ENCODE assay signal across 22 cellular contexts in the genomic region with DNA sequence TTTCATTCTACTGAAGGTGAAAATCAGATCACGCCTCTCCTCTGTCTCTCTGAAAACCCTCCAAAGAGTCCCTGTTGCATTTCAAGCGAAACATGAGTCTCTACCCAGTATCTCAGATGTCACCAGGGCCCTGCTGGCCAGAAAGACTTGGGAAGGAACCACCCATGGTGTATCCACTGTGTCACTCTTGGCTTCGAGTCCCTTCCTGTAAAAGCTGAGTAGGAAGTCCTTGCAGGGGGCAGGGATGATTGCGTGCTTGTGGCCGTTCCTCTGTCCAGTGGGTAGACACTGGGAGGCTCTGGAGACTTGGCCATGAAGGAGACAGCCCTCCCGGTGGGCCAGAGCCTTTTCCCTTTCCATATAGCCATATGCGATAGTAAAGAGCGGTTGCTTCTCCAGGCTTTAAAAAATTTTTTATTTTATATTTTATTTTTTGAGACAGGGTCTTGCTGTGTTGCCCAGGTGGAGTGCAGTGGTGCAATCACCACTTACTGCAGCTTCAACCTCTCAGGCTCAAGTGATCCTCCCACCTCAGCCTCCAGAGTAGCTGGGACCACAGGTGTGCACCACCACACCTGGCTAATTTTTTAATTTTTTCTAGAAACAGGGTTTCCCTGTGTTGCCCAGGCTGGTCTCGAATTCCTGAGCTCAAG. TPM values are rescaled to one million over a fixed set of nuclear protein-coding genes. Genes with fewer than 3 reads are reported as not detected.
DNase-seq lines count a peak whose midpoint lies in the region; ATAC-seq, FAIRE-seq and TF ChIP-seq lines count a peak whose summit lies in the region.
"Had no signal": no experiment of that assay in that cellular context is flagged by ENCODE, and none has a peak within 500 bp of the region (broad histone marks: within the 10 kb centered on the region; RNA-seq: fewer than 3 reads in every experiment).

No MANE protein-coding gene starts in this region.

- no peaks in the 10 kb centered on the region for H4K20me1 ChIP-seq in GM12878 (ENCODE audit: control insufficient read depth, insufficient read depth)

- FAIRE-seq in GM12878 (lab: Jason Lieb, UNC), result no peak

- POLR2A ChIA-PET in activated CD4-positive, alpha-beta T cell treated with anti-CD3 and anti-CD28 coated beads for 36 hours (lab: Charles Lee), result interaction anchor here (0.6 kb wide), 1 partner anchor 13 kb away, joined by 3 read pairs; no protein-coding TSS in a partner anchor
- POLR2A ChIA-PET in GM12878 (lab: Charles Lee), result interaction anchor here (0.8 to 2.3 kb wide), 7 partner anchors 13 to 101 kb away, joined by 3 to 14 read pairs (median 4); no protein-coding TSS in a partner anchor

- H3K4ac ChIP-seq in trophoblast cell (ENCODE audit: low read depth, low read length), result no peak overlapping the region

- TF ChIP-seq CTCF in GM12878 (IDR thresholded peaks at IDR 0.05 in 2 of 3, conservative IDR thresholded peaks at IDR 0.05 in 1 of 3; ENCODE audit: control insufficient read depth in 2 of 3, extremely low read depth in 1 of 3, insufficient read depth in 1 of 3, low read depth in 3 of 3, low read length in 3 of 3), result no peak

- no TSS peak for BruUV-seq in GM12878 (replicated peaks; lab: Mats Ljungman, UMichigan)

- peaks cover 51% of the 10 kb centered on the region for H3K4me1 Mint-ChIP-seq in activated CD4-positive, alpha-beta T cell treated with anti-CD3 and anti-CD28 coated beads for 36 hours
- peaks cover 42 to 51% (median 51%) of the 10 kb centered on the region in 3 donors for H3K4me1 Mint-ChIP-seq in IgD-negative memory B cell

- H3K9ac ChIP-seq in GM12878 (ENCODE audit: control insufficient read depth, insufficient read depth, low read length) (peak overlapping the region; percentile 49; the same call in 1 of the 2 replicates), trophoblast cell (ENCODE audit: low read length) (no peak overlapping the region)
- H3K9ac ChIP-seq: SK-N-SH had no signal

- H2BK5ac ChIP-seq in trophoblast cell (ENCODE audit: low read depth, low read length, poor library complexity), result no peak overlapping the region

- no peak for DNase-seq in activated CD4-positive, alpha-beta T cell treated with anti-CD3 and anti-CD28 coated beads for 36 hours
- no peak for DNase-seq in activated CD4-positive, alpha-beta T cell treated with anti-CD3 and anti-CD28 coated beads, Interleukin-2, amount 50 U/mL, for 48 hours
- DNase-seq in GM12878 (ENCODE audit: low read depth, low spot score), result no peak
- DNase-seq in trophoblast cell, result no peak
- DNase-seq in NCI-H1092 treated with DMSO at 0.1 percent for 48 hours (lab: John Stamatoyannopoulos, UW), result no peak
- DNase-seq: 8988T; CD8-positive, alpha-beta T cell; effector memory CD8-positive, alpha-beta T cell; H7; left colon; naive thymus-derived CD4-positive, alpha-beta T cell; NCI-H2029; NCI-H524 treated with DMSO at 0.1 percent for 48 hours; PC-3; SK-N-SH; testis had no signal

- H3K9me3 Mint-ChIP-seq in activated CD4-positive, alpha-beta T cell treated with anti-CD3 and anti-CD28 coated beads for 36 hours (ENCODE audit: low read depth), result no peaks in the 10 kb centered on the region
- peaks cover 0 to 1% (median 0%) of the 10 kb centered on the region in 3 donors for H3K9me3 Mint-ChIP-seq in IgD-negative memory B cell
- H3K9me3 Mint-ChIP-seq: activated naive CD4-positive, alpha-beta T cell treated with anti-CD3 and anti-CD28 coated beads, Interleukin-2, amount 50 U/mL, for 24 hours; CD8-positive, alpha-beta T cell had no signal

- no peak overlapping the region; the same call in 1 of the 2 replicates for H3K4me3 ChIP-seq in GM12878
- H3K4me3 ChIP-seq in trophoblast cell (ENCODE audit: low read depth, low read length), result no peak overlapping the region
- H3K4me3 ChIP-seq: cardiac muscle cell, testis had no signal

- SMC1A ChIA-PET in GM12878 (lab: Charles Lee; ENCODE audit: uncharacterized antibody, unreplicated experiment), result interaction anchor here (0.7 to 3.8 kb wide), 8 partner anchors 13 to 71 kb away, joined by 3 to 34 read pairs (median 6); a partner anchor contains a TSS

- H4K91ac ChIP-seq in trophoblast cell (ENCODE audit: low read depth, low read length), result no peak overlapping the region

- H3K27ac ChIP-seq in GM12878 (ENCODE audit: control insufficient read depth, insufficient read depth) (peak overlapping the region; percentile 89), trophoblast cell (ENCODE audit: low read depth, low read length) (no peak overlapping the region)
- H3K27ac ChIP-seq: cardiac muscle cell, testis had no signal

- H3K79me2 ChIP-seq in GM12878 (ENCODE audit: control insufficient read depth, insufficient read depth, low read length) (no peaks in the 10 kb centered on the region; the same call in 1 of the 2 replicates), trophoblast cell (ENCODE audit: control insufficient read depth, insufficient read depth, low read length, poor library complexity) (no peaks in the 10 kb centered on the region)

- H3K4me1 ChIP-seq in GM12878 (ENCODE audit: control insufficient read depth, insufficient read depth, low read length) (peaks cover 48% of the 10 kb centered on the region), trophoblast cell (ENCODE audit: control insufficient read depth in 1 of 2, insufficient read depth in 2 of 2, low read length in 2 of 2) (peaks cover 16 to 28% of the 10 kb centered on the region in 2 experiments)

- no peak overlapping the region for H3K23ac ChIP-seq in trophoblast cell (ENCODE audit: low read length)

- H3K36me3 ChIP-seq in GM12878 (ENCODE audit: control insufficient read depth in 2 of 2, insufficient read depth in 2 of 2, low read length in 1 of 2) (no peaks in the 10 kb centered on the region), trophoblast cell (ENCODE audit: control insufficient read depth in 1 of 2, insufficient read depth in 2 of 2, low read length in 2 of 2) (no peaks in the 10 kb centered on the region)
- H3K36me3 ChIP-seq: cardiac muscle cell had no signal

- peak overlapping the region; percentile 77 for H2BK12ac ChIP-seq in trophoblast cell (ENCODE audit: low read length)

- H3K4me2 ChIP-seq in GM12878 (ENCODE audit: control insufficient read depth, insufficient read depth) (peak overlapping the region; percentile 94), trophoblast cell (ENCODE audit: low read length) (no peak overlapping the region)
- H3K4me2 ChIP-seq: SK-N-SH had no signal

- RAD21 ChIA-PET in GM12878 (lab: Charles Lee; ENCODE audit: unreplicated experiment), result interaction anchor here (0.7 to 7.0 kb wide), 8 partner anchors 15 to 361 kb away, joined by 3 to 89 read pairs (median 6); a partner anchor contains a TSS

- H3K18ac ChIP-seq in trophoblast cell (ENCODE audit: low read length), result no peak overlapping the region

- ATAC-seq in activated CD4-positive, alpha-beta T cell treated with anti-CD3 and anti-CD28 coated beads for 36 hours, result peak; percentile 17
- ATAC-seq in GM12878, result peak; percentile 1; the same call in 2 of the 3 replicates
- ATAC-seq in GM21737 (IDR thresholded peaks at IDR 0.05; ENCODE audit: unreplicated experiment), result no peak
- ATAC-seq in HG03175 (IDR thresholded peaks at IDR 0.05; ENCODE audit: unreplicated experiment), result no peak
- ATAC-seq: CD8-positive, alpha-beta T cell; effector memory CD8-positive, alpha-beta T cell; left colon; PC-3 had no signal

- CTCF ChIA-PET in activated CD4-positive, alpha-beta T cell treated with anti-CD3 and anti-CD28 coated beads for 36 hours (lab: Charles Lee), result interaction anchor here (1.1 kb wide), 1 partner anchor 34 kb away, joined by 3 read pairs; no protein-coding TSS in a partner anchor
- CTCF ChIA-PET in GM12878 (lab: Yijun Ruan, JAX), result interaction anchor here (0.7 to 5.4 kb wide), 6 partner anchors 15 to 79 kb away, joined by 3 to 40 read pairs (median 4); no protein-coding TSS in a partner anchor

- no peak overlapping the region for H2BK120ac ChIP-seq in trophoblast cell (ENCODE audit: insufficient read depth, low read length, poor library complexity)

- H2AFZ ChIP-seq in GM12878 (ENCODE audit: control insufficient read depth, low read depth, low read length) (peak overlapping the region; percentile 54), trophoblast cell (ENCODE audit: insufficient read depth, low read length, poor library complexity) (no peak overlapping the region)

- in situ Hi-C loops in GM12878 (cut with MboI), result no loop called here

- H3K4me3 Mint-ChIP-seq in activated CD4-positive, alpha-beta T cell treated with anti-CD3 and anti-CD28 coated beads for 36 hours, result no peak overlapping the region
- peak overlapping the region in 3 of 4 donors; percentile 25 to 71 (median 45) for H3K4me3 Mint-ChIP-seq in IgD-negative memory B cell
- H3K4me3 Mint-ChIP-seq: CD8-positive, alpha-beta T cell had no signal

- TF ChIP-seq RAD21 in GM12878 (IDR thresholded peaks at IDR 0.05; ENCODE audit: insufficient read depth, low read depth, low read length), result no peak

- H3K14ac ChIP-seq in trophoblast cell (ENCODE audit: low read length), result no peak overlapping the region

- H3K27me3 ChIP-seq in GM12878 (replicated peaks in 1 of 2; ENCODE audit: control insufficient read depth in 2 of 2, insufficient read depth in 2 of 2, low read length in 1 of 2) (no peaks in the 10 kb centered on the region), trophoblast cell (ENCODE audit: insufficient read depth, low read length) (no peaks in the 10 kb centered on the region)
- H3K27me3 ChIP-seq: cardiac muscle cell, testis had no signal

- H3K36me3 Mint-ChIP-seq in activated CD4-positive, alpha-beta T cell treated with anti-CD3 and anti-CD28 coated beads for 36 hours (ENCODE audit: low read depth), result no peaks in the 10 kb centered on the region
- H3K36me3 Mint-ChIP-seq in IgD-negative memory B cell, result peaks cover 4% of the 10 kb centered on the region
- H3K36me3 Mint-ChIP-seq: activated naive CD4-positive, alpha-beta T cell treated with anti-CD3 and anti-CD28 coated beads, Interleukin-2, amount 50 U/mL, for 24 hours; CD8-positive, alpha-beta T cell had no signal

- TF ChIP-seq EP300 in GM12878 (IDR thresholded peaks at IDR 0.05; ENCODE audit: borderline replicate concordance in 1 of 2, control insufficient read depth in 1 of 2, low read depth in 2 of 2, low read length in 2 of 2), result no peak

- H4K8ac ChIP-seq in trophoblast cell (ENCODE audit: low read depth, low read length), result no peak overlapping the region

- intact Hi-C loops in activated CD4-positive, alpha-beta T cell treated with anti-CD3 and anti-CD28 coated beads for 36 hours (cut with DNase I, micrococcal nuclease), result loop anchor here in 1 of 2 experiments (2.0 kb wide), 1 partner anchor 13 kb away; no protein-coding TSS in a partner anchor
- intact Hi-C loops in GM12878 (cut with micrococcal nuclease; ENCODE audit: unreplicated experiment), result no loop called here

- H2AK5ac ChIP-seq in trophoblast cell (ENCODE audit: low read length), result peak overlapping the region; percentile 13

- whole genome bisulfite sequencing in GM12878 (ENCODE audit: insufficient coverage, insufficient replicate concordance, low lambda C conversion rate, missing lambda C conversion rate), result 84% methylated on average over 9 of the region's 9 CpGs
- WGBS in trophoblast cell (ENCODE audit: extremely low coverage, insufficient coverage, insufficient read length), result no CpG with 5 or more reads among the region's 9 CpGs

- H3K27me3 Mint-ChIP-seq in activated CD4-positive, alpha-beta T cell treated with anti-CD3 and anti-CD28 coated beads for 36 hours, result no peaks in the 10 kb centered on the region
- H3K27me3 Mint-ChIP-seq in IgD-negative memory B cell, result peaks cover 2% of the 10 kb centered on the region
- H3K27me3 Mint-ChIP-seq: activated naive CD4-positive, alpha-beta T cell treated with anti-CD3 and anti-CD28 coated beads, Interleukin-2, amount 50 U/mL, for 24 hours had no signal

- TF ChIP-seq POLR2A in GM12878 (IDR thresholded peaks at IDR 0.05; ENCODE audit: low read depth, low read length), result no peak

- H3K79me1 ChIP-seq in trophoblast cell (ENCODE audit: low read length), result peaks cover 22% of the 10 kb centered on the region

- H3K27ac Mint-ChIP-seq in activated CD4-positive, alpha-beta T cell treated with anti-CD3 and anti-CD28 coated beads for 36 hours, result peak overlapping the region; percentile 55
- H3K27ac Mint-ChIP-seq in IgD-negative memory B cell, result peak overlapping the region in 2 of 3 donors; percentile 84 to 85
- H3K27ac Mint-ChIP-seq: CD8-positive, alpha-beta T cell; effector memory CD8-positive, alpha-beta T cell had no signal

- H4K12ac ChIP-seq in trophoblast cell (ENCODE audit: low read depth, low read length), result no peak overlapping the region

- H3K9me3 ChIP-seq in GM12878 (replicated peaks; ENCODE audit: control insufficient read depth, insufficient read depth, low read length) (peaks cover 1% of the 10 kb centered on the region; the same call in 2 of the 3 replicates), trophoblast cell (ENCODE audit: insufficient read depth, low read depth, low read length) (no peaks in the 10 kb centered on the region)
- H3K9me3 ChIP-seq: SK-N-SH, testis had no signal

RNA-seq across cellular contexts. Expression of a gene that starts 19.0 kb away (rescaled TPM):
- 10 to 100 TPM; 56.0 to 69.8 TPM for total RNA-seq in activated CD4-positive, alpha-beta T cell treated with anti-CD3 and anti-CD28 coated beads for 36 hours
- polyA plus RNA-seq in IgD-negative memory B cell (13.8 TPM), GM12878 (2011; rRNA removed) (34.0 and 51.7 TPM in 2 replicates), GM12878 (2014; fragmentation: Illumina TruSeq; extraction: Trizol) (47.1 and 65.7 TPM in 2 replicates), GM12878 (2014; fragmentation: Nextera tagmentation; extraction: Ambion mirVana) (10 to 100 TPM in 1 of 2 experiments, 1 to 10 TPM in 1; 9.6 to 21.7 TPM), GM12878 (2014; rRNA removed) (28.5 and 34.6 TPM in 2 replicates), GM12878 (2016; fragmentation: Nextera tagmentation; extraction: Ambion mirVana) (10 to 100 TPM; 26.4 to 68.8 TPM)
- 50.7 and 51.0 TPM in 2 replicates for total RNA-seq in GM12878 (2013; cell fraction: nucleolus; rRNA removed)
- total RNA-seq in GM12878 (2014; rRNA removed) (30.3 and 38.6 TPM in 2 replicates), GM12878 (2014; rRNA removed; fragmentation: Illumina TruSeq; extraction: Trizol) (25.4 and 26.6 TPM in 2 replicates), GM12878 (2021) (39.2 and 39.3 TPM in 2 replicates)
- polyA plus RNA-seq in GM12878 (2011; ENCODE audit: low read depth), result 18.7 TPM
- polyA plus RNA-seq in GM12878 (2011; cell fraction: cytosol; rRNA removed), result 16.0 and 24.0 TPM in 2 replicates
- polyA plus RNA-seq in GM12878 (2011; cell fraction: nucleus; rRNA removed), result 18.6 and 23.4 TPM in 2 replicates
- polyA plus RNA-seq in GM12878 (2012), result 25.6 and 28.3 TPM in 2 replicates
- polyA minus RNA-seq in GM12878 (2011; rRNA and poly(A)+ RNA removed), result 14.5 and 20.4 TPM in 2 replicates
- polyA minus RNA-seq in GM12878 (2011; cell fraction: cytosol; rRNA and poly(A)+ RNA removed), result 6.9 and 8.0 TPM in 2 replicates
- 5.2 and 6.1 TPM in 2 replicates for polyA minus RNA-seq in GM12878 (2011; cell fraction: nucleus; rRNA and poly(A)+ RNA removed)
- polyA plus RNA-seq in trophoblast cell (2013), result 22.5 and 22.8 TPM in 2 replicates

RNA-seq across cellular contexts. Expression of a gene that starts 45.1 kb away (rescaled TPM):
- total RNA-seq in activated CD4-positive, alpha-beta T cell treated with anti-CD3 and anti-CD28 coated beads for 36 hours, result not detected
- not detected for polyA plus RNA-seq in IgD-negative memory B cell
- not detected in 2 replicates for total RNA-seq in GM12878 (2013; cell fraction: nucleolus; rRNA removed)
- not detected in 2 replicates for total RNA-seq in GM12878 (2014; rRNA removed)
- total RNA-seq in GM12878 (2014; rRNA removed; fragmentation: Illumina TruSeq; extraction: Trizol), result not detected in 2 replicates
- total RNA-seq in GM12878 (2021), result 0.56 TPM in 1 of 2 replicates, not detected in the other
- polyA plus RNA-seq in GM12878 (2011; ENCODE audit: low read depth), result not detected
- polyA plus RNA-seq in GM12878 (2011; rRNA removed), result not detected in 2 replicates
- polyA plus RNA-seq in GM12878 (2011; cell fraction: cytosol; rRNA removed), result not detected in 2 replicates
- not detected in 2 replicates for polyA plus RNA-seq in GM12878 (2011; cell fraction: nucleus; rRNA removed)
- not detected in 2 replicates for polyA plus RNA-seq in GM12878 (2012)
- not detected in 2 replicates for polyA plus RNA-seq in GM12878 (2014; fragmentation: Illumina TruSeq; extraction: Trizol)
- polyA plus RNA-seq in GM12878 (2014; fragmentation: Nextera tagmentation; extraction: Ambion mirVana), result under 1 TPM in 1 of 2 experiments, not detected in 1; 0.20 TPM
- polyA plus RNA-seq in GM12878 (2014; rRNA removed), result not detected in 2 replicates
- not detected for polyA plus RNA-seq in GM12878 (2016; fragmentation: Nextera tagmentation; extraction: Ambion mirVana)
- not detected in 2 replicates for polyA minus RNA-seq in GM12878 (2011; rRNA and poly(A)+ RNA removed)
- not detected in 2 replicates for polyA minus RNA-seq in GM12878 (2011; cell fraction: cytosol; rRNA and poly(A)+ RNA removed)
- polyA minus RNA-seq in GM12878 (2011; cell fraction: nucleus; rRNA and poly(A)+ RNA removed), result not detected in 2 replicates
- polyA plus RNA-seq in trophoblast cell (2013), result not detected in 2 replicates
- total RNA-seq: cardiac muscle cell; CD8-positive, alpha-beta T cell; H7; left colon; naive thymus-derived CD4-positive, alpha-beta T cell; PC-3; pulmonary artery endothelial cell had no signal
- polyA plus RNA-seq: cardiac muscle cell; naive thymus-derived CD4-positive, alpha-beta T cell; SK-N-SH had no signal

RNA-seq across cellular contexts. Expression of a gene that starts 49.9 kb away (rescaled TPM):
- total RNA-seq in activated CD4-positive, alpha-beta T cell treated with anti-CD3 and anti-CD28 coated beads for 36 hours, result not detected
- polyA plus RNA-seq in IgD-negative memory B cell (not detected), GM12878 (2011; rRNA removed) (not detected in 2 replicates), GM12878 (2014; fragmentation: Illumina TruSeq; extraction: Trizol) (not detected in 2 replicates), GM12878 (2014; fragmentation: Nextera tagmentation; extraction: Ambion mirVana) (not detected), GM12878 (2014; rRNA removed) (0.27 TPM in 1 of 2 replicates, not detected in the other), GM12878 (2016; fragmentation: Nextera tagmentation; extraction: Ambion mirVana) (not detected)
- total RNA-seq in GM12878 (2013; cell fraction: nucleolus; rRNA removed), result not detected in 2 replicates
- total RNA-seq in GM12878 (2014; rRNA removed) (not detected in 2 replicates), GM12878 (2014; rRNA removed; fragmentation: Illumina TruSeq; extraction: Trizol) (not detected in 2 replicates), GM12878 (2021) (not detected in 2 replicates)
- polyA plus RNA-seq in GM12878 (2011; ENCODE audit: low read depth), result not detected
- polyA plus RNA-seq in GM12878 (2011; cell fraction: cytosol; rRNA removed), result not detected in 2 replicates
- not detected in 2 replicates for polyA plus RNA-seq in GM12878 (2011; cell fraction: nucleus; rRNA removed)
- polyA plus RNA-seq in GM12878 (2012), result not detected in 2 replicates
- not detected in 2 replicates for polyA minus RNA-seq in GM12878 (2011; rRNA and poly(A)+ RNA removed)
- not detected in 2 replicates for polyA minus RNA-seq in GM12878 (2011; cell fraction: cytosol; rRNA and poly(A)+ RNA removed)
- not detected in 2 replicates for polyA minus RNA-seq in GM12878 (2011; cell fraction: nucleus; rRNA and poly(A)+ RNA removed)
- polyA plus RNA-seq in trophoblast cell (2013), result not detected in 2 replicates
- total RNA-seq: CD8-positive, alpha-beta T cell; H7; left colon; naive thymus-derived CD4-positive, alpha-beta T cell; PC-3; pulmonary artery endothelial cell had no signal
- polyA plus RNA-seq: cardiac muscle cell; naive thymus-derived CD4-positive, alpha-beta T cell; SK-N-SH had no signal

RNA-seq across cellular contexts. Expression of a gene that starts 52.8 kb away (rescaled TPM):
- total RNA-seq in activated CD4-positive, alpha-beta T cell treated with anti-CD3 and anti-CD28 coated beads for 36 hours, result not detected
- polyA plus RNA-seq in IgD-negative memory B cell (not detected), GM12878 (2011; rRNA removed) (not detected in 2 replicates), GM12878 (2014; fragmentation: Illumina TruSeq; extraction: Trizol) (not detected in 2 replicates), GM12878 (2014; fragmentation: Nextera tagmentation; extraction: Ambion mirVana) (not detected), GM12878 (2014; rRNA removed) (not detected in 2 replicates), GM12878 (2016; fragmentation: Nextera tagmentation; extraction: Ambion mirVana) (not detected)
- total RNA-seq in GM12878 (2013; cell fraction: nucleolus; rRNA removed), result not detected in 2 replicates
- total RNA-seq in GM12878 (2014; rRNA removed) (not detected in 2 replicates), GM12878 (2014; rRNA removed; fragmentation: Illumina TruSeq; extraction: Trizol) (not detected in 2 replicates), GM12878 (2021) (not detected in 2 replicates)
- not detected for polyA plus RNA-seq in GM12878 (2011; ENCODE audit: low read depth)
- polyA plus RNA-seq in GM12878 (2011; cell fraction: cytosol; rRNA removed), result not detected in 2 replicates
- not detected in 2 replicates for polyA plus RNA-seq in GM12878 (2011; cell fraction: nucleus; rRNA removed)
- not detected in 2 replicates for polyA plus RNA-seq in GM12878 (2012)
- polyA minus RNA-seq in GM12878 (2011; rRNA and poly(A)+ RNA removed), result not detected in 2 replicates
- polyA minus RNA-seq in GM12878 (2011; cell fraction: cytosol; rRNA and poly(A)+ RNA removed), result not detected in 2 replicates
- polyA minus RNA-seq in GM12878 (2011; cell fraction: nucleus; rRNA and poly(A)+ RNA removed), result not detected in 2 replicates
- polyA plus RNA-seq in trophoblast cell (2013), result not detected in 2 replicates
- total RNA-seq: cardiac muscle cell; CD8-positive, alpha-beta T cell; H7; left colon; naive thymus-derived CD4-positive, alpha-beta T cell; PC-3; pulmonary artery endothelial cell had no signal
- polyA plus RNA-seq: cardiac muscle cell; naive thymus-derived CD4-positive, alpha-beta T cell; SK-N-SH had no signal

RNA-seq across cellular contexts. Expression of a gene that starts 57.1 kb away (rescaled TPM):
- total RNA-seq in activated CD4-positive, alpha-beta T cell treated with anti-CD3 and anti-CD28 coated beads for 36 hours, result not detected
- polyA plus RNA-seq in IgD-negative memory B cell (not detected), GM12878 (2011; rRNA removed) (not detected in 2 replicates), GM12878 (2014; fragmentation: Illumina TruSeq; extraction: Trizol) (not detected in 2 replicates), GM12878 (2014; fragmentation: Nextera tagmentation; extraction: Ambion mirVana) (not detected), GM12878 (2014; rRNA removed) (not detected in 2 replicates), GM12878 (2016; fragmentation: Nextera tagmentation; extraction: Ambion mirVana) (not detected)
- not detected in 2 replicates for total RNA-seq in GM12878 (2013; cell fraction: nucleolus; rRNA removed)
- total RNA-seq in GM12878 (2014; rRNA removed) (not detected in 2 replicates), GM12878 (2014; rRNA removed; fragmentation: Illumina TruSeq; extraction: Trizol) (not detected in 2 replicates), GM12878 (2021) (not detected in 2 replicates)
- polyA plus RNA-seq in GM12878 (2011; ENCODE audit: low read depth), result not detected
- polyA plus RNA-seq in GM12878 (2011; cell fraction: cytosol; rRNA removed), result not detected in 2 replicates
- polyA plus RNA-seq in GM12878 (2011; cell fraction: nucleus; rRNA removed), result not detected in 2 replicates
- not detected in 2 replicates for polyA plus RNA-seq in GM12878 (2012)
- not detected in 2 replicates for polyA minus RNA-seq in GM12878 (2011; rRNA and poly(A)+ RNA removed)
- polyA minus RNA-seq in GM12878 (2011; cell fraction: cytosol; rRNA and poly(A)+ RNA removed), result not detected in 2 replicates
- not detected in 2 replicates for polyA minus RNA-seq in GM12878 (2011; cell fraction: nucleus; rRNA and poly(A)+ RNA removed)
- polyA plus RNA-seq in trophoblast cell (2013), result not detected in 2 replicates
- total RNA-seq: cardiac muscle cell; CD8-positive, alpha-beta T cell; H7; left colon; naive thymus-derived CD4-positive, alpha-beta T cell; PC-3; pulmonary artery endothelial cell had no signal
- polyA plus RNA-seq: cardiac muscle cell; naive thymus-derived CD4-positive, alpha-beta T cell; SK-N-SH had no signal

Comparison
In these comparisons a context has a peak if more than half of its experiments do, and no peak if none do; other contexts are left out.
1. ATAC-seq: peak in activated CD4-positive, alpha-beta T cell treated with anti-CD3 and anti-CD28 coated beads for 36 hours (single experiment) and GM12878 (single experiment); none in GM21737 (single experiment) and HG03175 (single experiment).